In the genomic region with DNA sequence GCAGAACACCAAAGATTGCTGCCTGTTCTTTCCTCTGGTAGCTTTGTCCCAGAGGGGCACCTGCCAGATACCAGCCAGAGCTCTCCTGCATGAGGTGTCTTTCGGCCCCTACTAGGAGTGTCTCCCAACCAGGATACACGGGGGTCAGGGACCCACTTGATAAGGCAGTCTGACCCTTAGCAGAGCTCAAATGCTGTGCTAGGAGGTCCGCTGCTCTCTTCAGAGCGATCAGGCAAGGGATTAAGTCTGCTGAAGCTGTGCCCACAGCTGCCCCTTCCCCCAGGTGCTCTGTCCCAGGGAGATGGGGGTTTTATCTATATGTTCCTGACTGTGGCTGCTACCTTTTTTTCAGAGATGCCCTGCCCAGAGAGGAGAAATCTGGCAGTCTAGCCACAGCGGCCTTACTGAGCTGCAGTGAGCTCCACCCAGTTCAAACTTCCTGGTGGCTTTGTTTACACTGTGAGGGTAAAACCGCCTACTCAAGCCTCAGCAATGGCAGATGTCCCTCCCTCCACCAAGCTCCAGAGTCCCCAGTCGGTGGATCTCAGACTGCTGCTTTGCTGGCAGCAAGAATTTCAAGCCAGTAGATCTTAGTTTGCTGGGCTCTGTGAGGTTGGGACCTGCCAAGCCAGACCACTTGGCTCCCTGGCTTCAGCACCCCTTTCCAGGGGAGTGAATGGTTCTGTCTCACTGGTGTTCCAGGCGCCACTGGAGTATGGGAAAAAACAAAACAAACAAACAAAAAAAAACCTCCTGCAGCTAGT, we compare ENCODE assay signal across 1 cellular context.
A peak's percentile ranks its signal among the peaks of the same experiment; 100 is the strongest.
TF ChIP-seq lines count a peak whose summit lies in the region.
"Not testable (repeated sequence)": the region's sequence is repeated elsewhere in the genome, so short reads cannot be mapped to it uniquely, and the experiment has no call there.

No MANE protein-coding gene starts in this region.

TF ChIP-seq in HepG2, 621 proteins besides CTCF, POLR2A, EP300 and RAD21 (continued from another document):
- peak; percentile 29; the same call in 1 of the 2 replicates for TF ChIP-seq ARID5B (CRISPR knock-in tag; IDR thresholded peaks at IDR 0.05)
- peak; percentile 76 for TF ChIP-seq ELF3 (CRISPR knock-in tag; IDR thresholded peaks at IDR 0.05)
- TF ChIP-seq PAXIP1 (CRISPR knock-in tag; conservative IDR thresholded peaks at IDR 0.05), result 0 out of 2 replicates have a peak, but pooled peaks have one; percentile 25
- TF ChIP-seq FOXA1 (IDR thresholded peaks at IDR 0.05), result not testable (repeated sequence)
- TF ChIP-seq FOXA1 (CRISPR knock-in tag; IDR thresholded peaks at IDR 0.05), result peak; percentile 85
- 0 out of 2 replicates have a peak, but pooled peaks have one; percentile 21 for TF ChIP-seq ZNF788 (CRISPR knock-in tag; IDR thresholded peaks at IDR 0.05; ENCODE audit: borderline replicate concordance)
- TF ChIP-seq, protein P1, sequence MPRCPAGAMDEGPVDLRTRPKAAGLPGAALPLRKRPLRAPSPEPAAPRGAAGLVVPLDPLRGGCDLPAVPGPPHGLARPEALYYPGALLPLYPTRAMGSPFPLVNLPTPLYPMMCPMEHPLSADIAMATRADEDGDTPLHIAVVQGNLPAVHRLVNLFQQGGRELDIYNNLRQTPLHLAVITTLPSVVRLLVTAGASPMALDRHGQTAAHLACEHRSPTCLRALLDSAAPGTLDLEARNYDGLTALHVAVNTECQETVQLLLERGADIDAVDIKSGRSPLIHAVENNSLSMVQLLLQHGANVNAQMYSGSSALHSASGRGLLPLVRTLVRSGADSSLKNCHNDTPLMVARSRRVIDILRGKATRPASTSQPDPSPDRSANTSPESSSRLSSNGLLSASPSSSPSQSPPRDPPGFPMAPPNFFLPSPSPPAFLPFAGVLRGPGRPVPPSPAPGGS (CRISPR knock-in tag; IDR thresholded peaks at IDR 0.05), result 0 out of 2 replicates have a peak, but pooled peaks have one; percentile 22
- peak; percentile 63 for TF ChIP-seq FOXA3 (CRISPR knock-in tag; IDR thresholded peaks at IDR 0.05)
- TF ChIP-seq FOXK1 (CRISPR knock-in tag; IDR thresholded peaks at IDR 0.05; ENCODE audit: borderline replicate concordance, low read depth), result peak; percentile 39; the same call in 1 of the 2 replicates
- peak; percentile 38; the same call in 1 of the 2 replicates for TF ChIP-seq ZFP91 (CRISPR knock-in tag; IDR thresholded peaks at IDR 0.05; ENCODE audit: borderline replicate concordance)
- 0 out of 2 replicates have a peak, but pooled peaks have one; percentile 32 for TF ChIP-seq ZNF644 (CRISPR knock-in tag; IDR thresholded peaks at IDR 0.05; ENCODE audit: low read depth)
- TF ChIP-seq SP5 (CRISPR knock-in tag; IDR thresholded peaks at IDR 0.05; ENCODE audit: borderline replicate concordance, low read depth), result peak; percentile 44; the same call in 1 of the 2 replicates
- TF ChIP-seq ZMYM4 (CRISPR knock-in tag; IDR thresholded peaks at IDR 0.05), result peak; percentile 44; the same call in 1 of the 2 replicates
- 0 out of 2 replicates have a peak, but pooled peaks have one; percentile 18 for TF ChIP-seq GABPB1 (CRISPR knock-in tag; IDR thresholded peaks at IDR 0.05)
- 0 out of 2 replicates have a peak, but pooled peaks have one; percentile 60 for TF ChIP-seq ZNF761 (CRISPR knock-in tag; conservative IDR thresholded peaks at IDR 0.05)
- 0 out of 2 replicates have a peak, but pooled peaks have one; percentile 8 for TF ChIP-seq SAP130 (CRISPR knock-in tag; IDR thresholded peaks at IDR 0.05; ENCODE audit: low read depth)
- TF ChIP-seq ELF1 (CRISPR knock-in tag; IDR thresholded peaks at IDR 0.05), result 0 out of 2 replicates have a peak, but pooled peaks have one; percentile 37
- TF ChIP-seq POGZ (CRISPR knock-in tag; IDR thresholded peaks at IDR 0.05), result peak; percentile 45; the same call in 1 of the 2 replicates
